In the genomic region with DNA sequence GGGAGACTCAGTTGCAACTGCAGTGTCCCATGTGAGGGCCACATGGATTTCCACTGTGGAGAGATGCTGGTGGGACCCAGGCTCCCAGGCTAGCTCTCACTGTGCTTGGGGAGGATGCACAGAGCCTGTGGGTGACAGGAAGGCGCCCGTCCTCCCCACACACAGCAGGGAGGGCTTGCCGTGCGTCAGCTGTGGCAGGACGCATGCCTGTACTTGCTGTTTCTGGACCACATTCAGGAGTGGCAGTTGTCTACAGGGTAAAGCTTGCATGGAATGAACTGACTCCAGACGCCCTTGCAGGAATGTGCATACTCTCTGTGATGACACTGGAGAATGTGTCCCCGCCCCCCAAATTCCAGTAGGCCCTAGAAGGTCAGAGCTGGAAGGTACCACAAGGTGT, we compare ENCODE assay signal across 19 cellular contexts.
DNase-seq lines count a peak whose midpoint lies in the region; ATAC-seq and TF ChIP-seq lines count a peak whose summit lies in the region.
"Had no signal": no experiment of that assay in that cellular context is flagged by ENCODE, and none has a peak within 500 bp of the region (broad histone marks: within the 10 kb centered on the region; RNA-seq: fewer than 3 reads in every experiment).

No MANE protein-coding gene starts in this region.

- CTCF ChIA-PET in WTC11 (lab: Charles Lee), result interaction anchor here (1.4 kb wide), 1 partner anchor 38 kb away, joined by 5 read pairs; no protein-coding TSS in a partner anchor

- H3K27ac ChIP-seq in heart right ventricle, result peak overlapping the region in 5 of 10 donors; percentile 42 to 71 (median 58)
- H3K27ac ChIP-seq: hepatocyte, pancreas had no signal

- TF ChIP-seq CTCF in WTC11 (IDR thresholded peaks at IDR 0.05) (no peak), heart right ventricle (IDR thresholded peaks at IDR 0.05) (no peak)

- no peaks in the 10 kb centered on the region for H3K27me3 Mint-ChIP-seq in WTC11 (ENCODE audit: low read depth)
- H3K27me3 Mint-ChIP-seq: CD4-positive, CD25-positive, alpha-beta regulatory T cell had no signal

- peak; percentile 24 for DNase-seq in NCI-H2171 treated with DMSO at 0.1 percent for 48 hours (lab: John Stamatoyannopoulos, UW)
- no peak for DNase-seq in NCI-H2171 (lab: John Stamatoyannopoulos, UW)
- DNase-seq in WTC11 (ENCODE audit: low spot score), result no peak
- peak; percentile 22 to 53 for DNase-seq in heart right ventricle
- DNase-seq in sciatic nerve (ENCODE audit: low spot score), result no peak
- DNase-seq in activated T-cell treated with anti-CD3 and anti-CD28 coated beads, Interleukin-2, amount 50 U/mL, for 48 hours, result no peak
- DNase-seq in hippocampal formation (lab: John Stamatoyannopoulos, UW), result no peak
- no peak for DNase-seq in NCI-H2029 (lab: John Stamatoyannopoulos, UW)
- DNase-seq: 8988T; activated CD4-positive, alpha-beta T cell treated with anti-CD3 and anti-CD28 coated beads for 4 hours; activated naive CD4-positive, alpha-beta T cell treated with anti-CD3 and anti-CD28 coated beads for 36 hours; CD4-positive, CD25-positive, alpha-beta regulatory T cell; left colon; NCI-H1436; NCI-H446 treated with DMSO at 0.1 percent for 48 hours; pancreas; stimulated activated naive CD4-positive, alpha-beta T cell treated with Interleukin-2 at 50 U/mL for 16 hours; T1000 had no signal

- H3K27ac Mint-ChIP-seq in WTC11, result no peak overlapping the region
- H3K27ac Mint-ChIP-seq: activated naive CD4-positive, alpha-beta T cell treated with anti-CD3 and anti-CD28 coated beads for 36 hours; CD4-positive, CD25-positive, alpha-beta regulatory T cell had no signal

- H3K4me1 ChIP-seq in heart right ventricle, result peaks cover 0 to 23% (median 15%) of the 10 kb centered on the region in 9 donors
- H3K4me1 ChIP-seq: pancreas had no signal

- intact Hi-C loops in heart right ventricle (cut with DNase I) (loop anchor here in 2 of 10 donors (5.0 kb wide), 1 partner anchor 143 kb away; no protein-coding TSS in a partner anchor), sciatic nerve (cut with DNase I) (loop anchor here (1.0 kb wide), 1 partner anchor 203 kb away; no protein-coding TSS in a partner anchor)

- H3K4me1 Mint-ChIP-seq in WTC11, result peaks cover 7% of the 10 kb centered on the region
- H3K4me1 Mint-ChIP-seq: CD4-positive, CD25-positive, alpha-beta regulatory T cell had no signal

- H3K27me3 ChIP-seq in heart right ventricle, result no peaks in the 10 kb centered on the region
- H3K27me3 ChIP-seq: hepatocyte, pancreas had no signal

- no peak overlapping the region for H3K4me3 ChIP-seq in heart right ventricle
- H3K4me3 ChIP-seq: hepatocyte, pancreas had no signal

- H3K9me3 Mint-ChIP-seq in WTC11, result no peaks in the 10 kb centered on the region
- H3K9me3 Mint-ChIP-seq: activated naive CD4-positive, alpha-beta T cell treated with anti-CD3 and anti-CD28 coated beads for 36 hours had no signal

- H3K4me3 Mint-ChIP-seq in WTC11, result no peak overlapping the region
- H3K4me3 Mint-ChIP-seq: activated naive CD4-positive, alpha-beta T cell treated with anti-CD3 and anti-CD28 coated beads for 36 hours; CD4-positive, CD25-positive, alpha-beta regulatory T cell had no signal

- H3K36me3 ChIP-seq in heart right ventricle, result peaks cover 0 to 17% (median 0%) of the 10 kb centered on the region in 9 donors
- H3K36me3 ChIP-seq: pancreas had no signal

- POLR2A ChIA-PET in WTC11 (lab: Charles Lee), result interaction anchor here (0.9 kb wide), 1 partner anchor 14 kb away, joined by 3 read pairs; no protein-coding TSS in a partner anchor

- H3K9me3 ChIP-seq in heart right ventricle, result no peaks in the 10 kb centered on the region
- H3K9me3 ChIP-seq: pancreas had no signal

- 32 to 60% methylated on average over 7 of the region's 7 CpGs for WGBS in heart right ventricle, 2 donors

- ATAC-seq in WTC11 (peak; percentile 63), heart right ventricle (peak; percentile 43 to 91 (median 82)), sciatic nerve (peak; percentile 29)
- ATAC-seq: left colon, pancreas had no signal

- H3K36me3 Mint-ChIP-seq in WTC11, result no peaks in the 10 kb centered on the region
- H3K36me3 Mint-ChIP-seq: CD4-positive, CD25-positive, alpha-beta regulatory T cell had no signal

TF ChIP-seq in WTC11, 78 proteins besides CTCF, POLR2A, EP300 and RAD21:
- TF ChIP-seq ZNF263 (CRISPR knock-in tag; IDR thresholded peaks at IDR 0.05; ENCODE audit: low read depth), result no peak
- no peak for TF ChIP-seq FOXK1 (CRISPR knock-in tag; IDR thresholded peaks at IDR 0.05)
- TF ChIP-seq JUN (CRISPR knock-in tag; IDR thresholded peaks at IDR 0.05), result no peak
- no peak for TF ChIP-seq NFYB (CRISPR knock-in tag; conservative IDR thresholded peaks at IDR 0.05; ENCODE audit: low read depth)
- TF ChIP-seq ESRRA (CRISPR knock-in tag; IDR thresholded peaks at IDR 0.05; ENCODE audit: borderline replicate concordance), result no peak
- TF ChIP-seq TEAD1 (CRISPR knock-in tag; IDR thresholded peaks at IDR 0.05), result no peak
- no peak for TF ChIP-seq ZNF423 (CRISPR knock-in tag; IDR thresholded peaks at IDR 0.05)

Comparison
In these comparisons a context has a peak if more than half of its experiments do, and no peak if none do; other contexts are left out.
1. DNase-seq: peak in NCI-H2171 treated with DMSO at 0.1 percent for 48 hours (single experiment) and heart right ventricle (2 of 2); none in NCI-H2171 (single experiment), WTC11 (single experiment), sciatic nerve (single experiment), activated T-cell treated with anti-CD3 and anti-CD28 coated beads, Interleukin-2, amount 50 U/mL, for 48 hours (0 of 2), hippocampal formation (0 of 2) and NCI-H2029 (single experiment).
2. ATAC-seq: peak in every context shown above with its lines; median percentile 82 in heart right ventricle; 63 in WTC11; 29 in sciatic nerve.